ENCODE assay signal across 16 cellular contexts in the genomic region with DNA sequence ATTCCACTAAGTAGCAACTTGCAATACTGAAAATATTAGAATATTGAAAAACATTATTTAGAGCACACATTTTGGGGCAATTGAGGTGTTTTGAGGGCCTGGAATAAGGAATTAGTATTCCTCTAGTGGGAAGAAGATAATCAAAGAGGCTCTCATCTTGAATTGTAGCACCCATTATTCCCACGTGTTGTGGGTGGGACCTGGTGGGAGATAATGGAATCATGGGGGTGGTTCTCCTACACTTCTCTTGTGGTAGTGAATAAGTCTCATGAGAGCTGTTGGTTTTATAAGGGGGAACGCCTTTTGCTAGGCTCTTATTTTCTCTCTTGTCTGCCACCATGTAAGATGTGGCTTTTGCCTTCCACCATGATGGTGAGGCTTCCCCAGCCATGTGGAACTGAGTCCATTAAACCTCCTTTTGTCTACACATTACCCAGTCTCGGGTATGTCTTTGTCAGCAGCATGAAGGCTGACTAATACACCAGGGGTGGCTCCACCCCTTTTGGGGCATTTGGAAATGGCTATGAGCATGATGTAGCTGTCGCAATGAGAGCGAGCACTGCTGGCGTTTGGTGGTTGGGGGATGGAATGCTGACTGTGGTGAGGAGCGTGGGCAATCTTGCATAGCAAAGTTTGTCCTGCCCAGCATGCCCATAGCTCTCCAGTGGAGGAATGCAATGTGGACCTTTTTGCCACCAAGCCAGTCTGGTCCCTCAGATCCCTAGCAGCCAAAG.
A peak's percentile ranks its signal among the peaks of the same experiment; 100 is the strongest.
DNase-seq lines count a peak whose midpoint lies in the region; ATAC-seq, FAIRE-seq and TF ChIP-seq lines count a peak whose summit lies in the region.
"Had no signal": no experiment of that assay in that cellular context is flagged by ENCODE, and none has a peak within 500 bp of the region (broad histone marks: within the 10 kb centered on the region; RNA-seq: fewer than 3 reads in every experiment).

No MANE protein-coding gene starts in this region.

- no peaks in the 10 kb centered on the region for H3K36me3 Mint-ChIP-seq in astrocyte (ENCODE audit: low read depth, unreplicated experiment)
- H3K36me3 Mint-ChIP-seq: activated naive CD4-positive, alpha-beta T cell treated with anti-CD3 and anti-CD28 coated beads, Interleukin-2, amount 50 U/mL, for 72 hours had no signal

- H3K27ac ChIP-seq in astrocyte (ENCODE audit: low read depth, low read length): peak overlapping the region; percentile 66

- intact Hi-C loops in sciatic nerve (cut with DNase I) (no loop called here), left ventricle myocardium superior (cut with micrococcal nuclease) (no loop called here)

- no peaks in the 10 kb centered on the region for H3K27me3 Mint-ChIP-seq in astrocyte (ENCODE audit: low read depth, unreplicated experiment)
- H3K27me3 Mint-ChIP-seq: central memory CD8-positive, alpha-beta T cell; stimulated activated naive CD8-positive, alpha-beta T cell treated with anti-CD3 and anti-CD28 coated beads, Interleukin-15, Interleukin-2, amounts not matched to agents 100 ng/mL and 50 ng/mL, for 24 hours had no signal

- peaks cover 8% of the 10 kb centered on the region for H3K4me1 ChIP-seq in astrocyte (ENCODE audit: insufficient read depth, low read length)

- TF ChIP-seq CTCF in NB4 (IDR thresholded peaks at IDR 0.05; ENCODE audit: low read depth, low read length): no peak
- TF ChIP-seq CTCF in astrocyte (IDR thresholded peaks at IDR 0.05; ENCODE audit: insufficient read depth, low read depth, low read length): no peak

- peak overlapping the region; percentile 30 for H3K4me2 ChIP-seq in astrocyte (ENCODE audit: low read length)

- no peak overlapping the region for H3K4me3 ChIP-seq in NB4 (ENCODE audit: low read depth, low read length)
- H3K4me3 ChIP-seq in astrocyte (ENCODE audit: insufficient read depth, low read depth, low read length): no peak overlapping the region

- DNase-seq in Daoy (ENCODE audit: low read depth): peak; percentile 2
- DNase-seq in NB4 (ENCODE audit: low read depth): peak; percentile 24
- DNase-seq in astrocyte (ENCODE audit: low read depth): peak; percentile 12
- peak; percentile 28 for DNase-seq in kidney tubule cell (ENCODE audit: low spot score)
- no peak for DNase-seq in sciatic nerve (ENCODE audit: low spot score)
- no peak for DNase-seq in left ventricle myocardium superior
- DNase-seq in GM19238 (ENCODE audit: insufficient read length, low spot score): no peak
- DNase-seq in HT-29 (ENCODE audit: low spot score): no peak
- DNase-seq: activated CD8-positive, alpha-beta memory T cell treated with anti-CD3 and anti-CD28 coated beads, Interleukin-2, amount 50 U/mL, for 4 hours; glutamatergic neuron; NCI-H1092 treated with DMSO at 0.1 percent for 48 hours; NCI-H345 had no signal

- no peak for FAIRE-seq in astrocyte (lab: Jason Lieb, UNC)
- FAIRE-seq: HTR-8/SVneo had no signal

- no peaks in the 10 kb centered on the region for H4K20me1 ChIP-seq in astrocyte (ENCODE audit: insufficient read depth, low read length)

- no peak for TF ChIP-seq POLR2A in NB4 (IDR thresholded peaks at IDR 0.05; ENCODE audit: extremely low read depth, insufficient read length)

- peaks cover 1% of the 10 kb centered on the region for H3K9me3 Mint-ChIP-seq in astrocyte (ENCODE audit: unreplicated experiment)
- H3K9me3 Mint-ChIP-seq: activated naive CD4-positive, alpha-beta T cell treated with anti-CD3 and anti-CD28 coated beads, Interleukin-2, amount 50 U/mL, for 72 hours; central memory CD8-positive, alpha-beta T cell; stimulated activated naive CD8-positive, alpha-beta T cell treated with anti-CD3 and anti-CD28 coated beads, Interleukin-15, Interleukin-2, amounts not matched to agents 100 ng/mL and 50 ng/mL, for 24 hours had no signal

- H3K79me2 ChIP-seq in astrocyte (ENCODE audit: insufficient read depth, low read length): no peaks in the 10 kb centered on the region

- H3K36me3 ChIP-seq in astrocyte (ENCODE audit: insufficient read depth, low read length): no peaks in the 10 kb centered on the region

- no peak for ATAC-seq in sciatic nerve
- no peak for ATAC-seq in left ventricle myocardium superior
- ATAC-seq: activated naive CD4-positive, alpha-beta T cell treated with anti-CD3 and anti-CD28 coated beads, Interleukin-2, amount 50 U/mL, for 72 hours had no signal

- no peak overlapping the region for H2AFZ ChIP-seq in astrocyte (ENCODE audit: low read depth, low read length)

- peak overlapping the region; percentile 34 for H3K27ac Mint-ChIP-seq in astrocyte (ENCODE audit: unreplicated experiment)
- H3K27ac Mint-ChIP-seq: activated naive CD4-positive, alpha-beta T cell treated with anti-CD3 and anti-CD28 coated beads, Interleukin-2, amount 50 U/mL, for 72 hours; stimulated activated naive CD8-positive, alpha-beta T cell treated with anti-CD3 and anti-CD28 coated beads, Interleukin-15, Interleukin-2, amounts not matched to agents 100 ng/mL and 50 ng/mL, for 24 hours had no signal

- H3K4me3 Mint-ChIP-seq in astrocyte (ENCODE audit: unreplicated experiment): no peak overlapping the region
- H3K4me3 Mint-ChIP-seq: central memory CD8-positive, alpha-beta T cell; stimulated activated naive CD8-positive, alpha-beta T cell treated with anti-CD3 and anti-CD28 coated beads, Interleukin-15, Interleukin-2, amounts not matched to agents 100 ng/mL and 50 ng/mL, for 24 hours had no signal

- H3K27me3 ChIP-seq in astrocyte (ENCODE audit: insufficient read depth, low read length): no peaks in the 10 kb centered on the region

- H3K9me3 ChIP-seq in astrocyte (ENCODE audit: insufficient read depth, low read depth, low read length): no peaks in the 10 kb centered on the region

- peaks cover 2% of the 10 kb centered on the region for H3K4me1 Mint-ChIP-seq in astrocyte (ENCODE audit: low read depth, unreplicated experiment)
- H3K4me1 Mint-ChIP-seq: central memory CD8-positive, alpha-beta T cell had no signal

- no peak overlapping the region for H3K9ac ChIP-seq in astrocyte (ENCODE audit: low read length)

Comparison
In these comparisons a context has a peak if more than half of its experiments do, and no peak if none do; other contexts are left out.
1. DNase-seq: peak in Daoy (single experiment), NB4 (single experiment), astrocyte (single experiment) and kidney tubule cell (single experiment); none in sciatic nerve (single experiment), left ventricle myocardium superior (single experiment), GM19238 (single experiment) and HT-29 (single experiment).